ENCODE assay signal across 8 cellular contexts in the genomic region with DNA sequence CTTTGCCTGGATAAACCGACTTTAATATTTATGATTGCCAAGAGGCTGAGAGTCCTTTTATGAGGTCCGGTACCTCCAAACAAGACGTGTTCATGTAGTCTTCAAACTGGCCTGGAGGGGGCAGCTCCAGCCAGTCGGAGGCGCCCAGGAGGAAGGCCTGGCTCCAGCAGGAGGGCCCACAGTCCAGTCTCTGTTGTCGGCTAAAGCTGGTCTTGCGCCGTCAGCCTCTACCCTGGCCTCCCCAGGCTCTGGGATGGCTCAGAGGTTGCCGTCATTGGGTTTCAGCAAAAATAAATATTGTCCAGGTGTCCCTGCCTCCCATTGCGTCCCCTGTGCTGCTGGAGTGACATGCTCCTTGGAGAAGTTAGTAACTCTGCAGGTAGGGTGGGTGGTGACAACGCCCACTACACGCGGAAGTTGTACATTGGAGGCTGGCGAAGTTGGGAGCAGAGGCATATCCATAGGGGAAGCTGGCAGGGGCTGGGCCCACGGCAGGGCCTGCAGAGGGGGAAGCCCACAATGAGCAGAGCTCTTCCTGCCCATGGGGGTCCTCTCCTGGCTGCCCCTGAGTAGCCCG. TPM values are rescaled to one million over a fixed set of nuclear protein-coding genes. Genes with fewer than 3 reads are reported as not detected.
DNase-seq lines count a peak whose midpoint lies in the region; ATAC-seq, FAIRE-seq and TF ChIP-seq lines count a peak whose summit lies in the region.

No MANE protein-coding gene starts in this region.

- H3K4me1 Mint-ChIP-seq in neural crest cell = peaks cover 16% of the 10 kb centered on the region

- peak; percentile 76 for DNase-seq in ACHN
- DNase-seq in GM12865 (ENCODE audit: low read depth) = peak; percentile 89
- DNase-seq in NCI-H748 treated with DMSO at 0.1 percent for 48 hours (lab: John Stamatoyannopoulos, UW) = peak; percentile 64
- peak; percentile 36 for DNase-seq in activated naive CD4-positive, alpha-beta T cell treated with anti-CD3 and anti-CD28 coated beads, Interleukin-2, amount 50 U/mL, for 16 hours
- peak; percentile 71 to 82 for DNase-seq in frontal cortex (ENCODE audit: low spot score in 2 of 2)
- peak; percentile 63 for DNase-seq in neural crest cell (ENCODE audit: low read depth, low spot score)

- no peak for FAIRE-seq in frontal cortex (lab: Jason Lieb, UNC)

- TF ChIP-seq CTCF in GM12865 (IDR thresholded peaks at IDR 0.05; ENCODE audit: insufficient read depth, low read depth, low read length, missing control alignments) (peak; percentile 67), neural crest cell (conservative IDR thresholded peaks at IDR 0.05) (peak; percentile 80)

- H3K27me3 Mint-ChIP-seq in neural crest cell (ENCODE audit: low read depth) = peaks cover 3% of the 10 kb centered on the region

- peak overlapping the region; percentile 89 for H3K4me3 Mint-ChIP-seq in neural crest cell

- no peaks in the 10 kb centered on the region for H3K9me3 Mint-ChIP-seq in neural crest cell

- H3K27ac Mint-ChIP-seq in neural crest cell (ENCODE audit: unreplicated experiment) = no peak overlapping the region

- ATAC-seq in HG03432 (IDR thresholded peaks at IDR 0.05; ENCODE audit: unreplicated experiment) (peak; percentile 36), HG03439 (IDR thresholded peaks at IDR 0.05; ENCODE audit: unreplicated experiment) (no peak)

- H3K4me3 ChIP-seq in GM12865 (ENCODE audit: low read depth, low read length) = peak overlapping the region; percentile 71

- in situ Hi-C loops in ACHN (cut with HindIII; ENCODE audit: low pct_ligation_motif_present, low pct_unique_long_range_greater_than_20kb, low sequenced_read_pairs) = no loop called here

- H3K36me3 Mint-ChIP-seq in neural crest cell (ENCODE audit: low read depth) = no peaks in the 10 kb centered on the region

RNA-seq across cellular contexts. Expression of gene SLC25A1, which starts 1.0 kb away (rescaled TPM):
- total RNA-seq in frontal cortex = 24.9 TPM
- total RNA-seq in neural crest cell = 172 and 173 TPM in 2 replicates

RNA-seq across cellular contexts. Expression of gene GSC2, which starts 29.5 kb away (rescaled TPM):
- not detected for total RNA-seq in frontal cortex
- total RNA-seq in neural crest cell = not detected in 2 replicates

RNA-seq across cellular contexts. Expression of gene ESS2, which starts 35.1 kb away (rescaled TPM):
- total RNA-seq in frontal cortex = 13.0 TPM
- total RNA-seq in neural crest cell = 22.7 and 23.5 TPM in 2 replicates

RNA-seq across cellular contexts. Expression of gene TSSK2, which starts 48.5 kb away (rescaled TPM):
- not detected for total RNA-seq in frontal cortex
- not detected in 2 replicates for total RNA-seq in neural crest cell

RNA-seq across cellular contexts. Expression of gene DGCR2, which starts 57.3 kb away (rescaled TPM):
- 65.2 TPM for total RNA-seq in frontal cortex
- 83.6 and 91.6 TPM in 2 replicates for total RNA-seq in neural crest cell

Comparison
In these comparisons a context has a peak if more than half of its experiments do, and no peak if none do; other contexts are left out.
1. DNase-seq: peak in every context shown above with its lines; median percentile 89 in GM12865; 76 in frontal cortex; 76 in ACHN; 64 in NCI-H748 treated with DMSO at 0.1 percent for 48 hours; 63 in neural crest cell; 36 in activated naive CD4-positive, alpha-beta T cell treated with anti-CD3 and anti-CD28 coated beads, Interleukin-2, amount 50 U/mL, for 16 hours.